Comparison of ENCODE assay signal across 10 cellular contexts in genomic region chr7:79317728-79318127, GRCh38.
DNase-seq lines count a peak whose midpoint lies in the region; TF ChIP-seq lines count a peak whose summit lies in the region.
"Had no signal": no experiment of that assay in that cellular context is flagged by ENCODE, and none has a peak within 500 bp of the region (broad histone marks: within the 10 kb centered on the region; RNA-seq: fewer than 3 reads in every experiment).

No MANE protein-coding gene starts in this region.

- H3K27me3 ChIP-seq in NT2/D1 (ENCODE audit: insufficient read depth, insufficient read length) = no peaks in the 10 kb centered on the region
- H3K27me3 ChIP-seq in osteoblast (ENCODE audit: insufficient read depth, low read length) = no peaks in the 10 kb centered on the region
- H3K27me3 ChIP-seq in WERI-Rb-1 (ENCODE audit: insufficient read depth, low read depth, severe bottlenecking) = no peaks in the 10 kb centered on the region

- H2AFZ ChIP-seq in osteoblast (ENCODE audit: low read length) = no peak overlapping the region

- H3K9ac ChIP-seq in NT2/D1 (ENCODE audit: insufficient read length, low read depth) = no peak overlapping the region

- peak overlapping the region; percentile 23 for H3K4me2 ChIP-seq in osteoblast (ENCODE audit: insufficient read depth, low read length)

- H3K27ac ChIP-seq in osteoblast (ENCODE audit: low read depth, low read length) = peak overlapping the region; percentile 25
- H3K27ac ChIP-seq in WERI-Rb-1 = no peak overlapping the region

- H3K9me3 ChIP-seq in NT2/D1 (ENCODE audit: insufficient read depth, low read length) (no peaks in the 10 kb centered on the region), osteoblast (ENCODE audit: low read depth, low read length) (no peaks in the 10 kb centered on the region), WERI-Rb-1 (ENCODE audit: severe bottlenecking) (no peaks in the 10 kb centered on the region)

- peaks cover 2% of the 10 kb centered on the region for H3K79me2 ChIP-seq in osteoblast (ENCODE audit: insufficient read depth, low read length)

- no peaks in the 10 kb centered on the region for H4K20me1 ChIP-seq in osteoblast (ENCODE audit: insufficient read depth, low read length)

- DNase-seq in H4 (ENCODE audit: low spot score) (peak; percentile 89), NT2/D1 (ENCODE audit: low read depth, low spot score) (peak; percentile 74), fibroblast of gingiva (ENCODE audit: low read depth) (peak; percentile 76), osteoblast (ENCODE audit: insufficient read length, low spot score, missing footprints) (peak; percentile 63), T-helper 2 cell (no peak), NCI-H2107 (lab: John Stamatoyannopoulos, UW) (no peak), WERI-Rb-1 (no peak)
- DNase-seq: activated naive CD4-positive, alpha-beta T cell treated with anti-CD3 and anti-CD28 coated beads, Interleukin-2, amount 50 U/mL, for 16 hours; hypothalamus; NCI-H1092 treated with DMSO at 0.1 percent for 48 hours had no signal

- H3K4me1 ChIP-seq in NT2/D1 (ENCODE audit: insufficient read depth, insufficient read length) (no peaks in the 10 kb centered on the region), osteoblast (ENCODE audit: insufficient read depth, low read length) (peaks cover 15% of the 10 kb centered on the region)

- H3K4me3 ChIP-seq in NT2/D1 (ENCODE audit: insufficient read length, low read depth) = no peak overlapping the region
- H3K4me3 ChIP-seq in osteoblast (ENCODE audit: insufficient read depth, low read length) = no peak overlapping the region
- H3K4me3 ChIP-seq in WERI-Rb-1 (ENCODE audit: low read depth, low read length) = no peak overlapping the region

- no peak for TF ChIP-seq CTCF in osteoblast (IDR thresholded peaks at IDR 0.05; ENCODE audit: extremely low read depth, low read depth, low read length)
- no peak for TF ChIP-seq CTCF in WERI-Rb-1 (IDR thresholded peaks at IDR 0.05; ENCODE audit: low read depth, low read length)

- no peaks in the 10 kb centered on the region for H3K36me3 ChIP-seq in NT2/D1 (ENCODE audit: insufficient read depth, insufficient read length, low read length)
- H3K36me3 ChIP-seq in osteoblast (ENCODE audit: insufficient read depth, low read length) = no peaks in the 10 kb centered on the region
- H3K36me3 ChIP-seq in WERI-Rb-1 = no peaks in the 10 kb centered on the region

Comparison
In these comparisons a context has a peak if more than half of its experiments do, and no peak if none do; other contexts are left out.
1. DNase-seq: peak in H4 (single experiment), NT2/D1 (single experiment), fibroblast of gingiva (single experiment) and osteoblast (single experiment); none in T-helper 2 cell (0 of 5), NCI-H2107 (single experiment) and WERI-Rb-1 (single experiment).